ENCODE assay signal across 12 cellular contexts in the genomic region with DNA sequence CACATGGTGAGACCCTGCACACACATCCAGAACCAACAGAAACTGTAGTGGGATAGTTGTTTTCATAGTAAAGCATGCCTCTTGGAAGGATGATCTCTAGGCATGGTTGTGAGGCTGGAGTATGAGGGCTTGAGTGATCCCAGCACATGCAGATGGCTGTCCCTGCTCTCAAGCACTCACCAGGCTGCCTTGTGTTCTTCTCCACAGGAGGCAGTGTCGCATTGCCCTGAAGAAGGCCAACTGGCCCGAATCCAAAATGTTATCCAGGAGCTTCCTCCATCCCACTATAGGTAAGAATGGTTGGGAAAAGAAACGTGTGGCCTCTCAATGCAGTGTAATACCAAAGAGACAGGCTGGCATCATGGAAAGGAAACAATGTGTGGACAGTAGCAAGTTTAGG.
DNase-seq lines count a peak whose midpoint lies in the region; ATAC-seq and TF ChIP-seq lines count a peak whose summit lies in the region.
"Had no signal": no experiment of that assay in that cellular context is flagged by ENCODE, and none has a peak within 500 bp of the region (broad histone marks: within the 10 kb centered on the region; RNA-seq: fewer than 3 reads in every experiment).

No MANE protein-coding gene starts in this region.

- no peaks in the 10 kb centered on the region for H3K79me2 ChIP-seq in OCI-LY7 (ENCODE audit: insufficient read depth, low read depth, low read length)

- peak; percentile 38 for TF ChIP-seq CTCF in LNCaP clone FGC (IDR thresholded peaks at IDR 0.05; ENCODE audit: control insufficient read depth, extremely low read depth, insufficient read depth)
- no peak for TF ChIP-seq CTCF in mucosa of descending colon (IDR thresholded peaks at IDR 0.05)
- TF ChIP-seq CTCF in OCI-LY7 (conservative IDR thresholded peaks at IDR 0.05; ENCODE audit: low read length): no peak; the same call in 1 of the 2 replicates

- H3K4me1 ChIP-seq in mucosa of descending colon (ENCODE audit: low read depth) (no peaks in the 10 kb centered on the region), OCI-LY7 (ENCODE audit: insufficient read depth, low read length, poor library complexity, severe bottlenecking) (no peaks in the 10 kb centered on the region)

- no peaks in the 10 kb centered on the region for H3K36me3 ChIP-seq in mucosa of descending colon (ENCODE audit: low read depth)
- H3K36me3 ChIP-seq in OCI-LY7 (ENCODE audit: insufficient read depth, low read length): no peaks in the 10 kb centered on the region

- POLR2A ChIA-PET in OCI-LY7 (lab: Charles Lee): no interaction called here

- no peak overlapping the region for H2AFZ ChIP-seq in OCI-LY7 (ENCODE audit: low read length)

- H3K4me3 ChIP-seq in LNCaP clone FGC (ENCODE audit: low read depth, low read length) (no peak overlapping the region), mucosa of descending colon (no peak overlapping the region), OCI-LY7 (ENCODE audit: low read depth, low read length, poor library complexity, severe bottlenecking) (no peak overlapping the region)

- intact Hi-C loops in mucosa of descending colon (cut with DNase I, micrococcal nuclease) (no loop called here), OCI-LY7 (cut with micrococcal nuclease; ENCODE audit: unreplicated experiment) (loop anchor here (1.0 to 10.0 kb wide), 3 partner anchors 87 to 301 kb away; a partner anchor contains a TSS)

- H3K27ac ChIP-seq in OCI-LY7 (ENCODE audit: low read depth, low read length, poor library complexity, severe bottlenecking): no peak overlapping the region

- ATAC-seq in SK-N-SH treated with all-trans-retinoic acid at 6 μM for 48 hours (peak; percentile 40; the same call in 2 of the 3 replicates), mucosa of descending colon (peak; percentile 26), HG03135 (IDR thresholded peaks at IDR 0.05; ENCODE audit: unreplicated experiment) (no peak)

- no peak overlapping the region for H3K4me2 ChIP-seq in OCI-LY7 (ENCODE audit: low read length)

- no peaks in the 10 kb centered on the region for H3K9me3 ChIP-seq in mucosa of descending colon
- no peaks in the 10 kb centered on the region for H3K9me3 ChIP-seq in OCI-LY7 (ENCODE audit: low read length)

- DNase-seq in DMS 273 (lab: John Stamatoyannopoulos, UW; ENCODE audit: unreplicated experiment) (peak; percentile 73), DMS 273 treated with DMSO at 0.1 percent for 48 hours (lab: John Stamatoyannopoulos, UW) (no peak), LNCaP clone FGC (ENCODE audit: low read depth) (peak; percentile 33), mucosa of descending colon (peak in 1 of 3 donors; percentile 19), glomerular visceral epithelial cell (ENCODE audit: extremely low spot score) (no peak), OCI-LY7 (ENCODE audit: low spot score) (no peak)
- DNase-seq: 8988T; activated naive CD8-positive, alpha-beta T cell treated with anti-CD3 and anti-CD28 coated beads, Interleukin-2, amount 10 ng/mL, durations not matched to agents 7 days and 5 days; NCI-H1436; stimulated activated naive CD8-positive, alpha-beta T cell treated with anti-CD3 and anti-CD28 coated beads, Interleukin-15, amount 100 ng/mL, for 72 hours had no signal

- no peaks in the 10 kb centered on the region for H3K9me2 ChIP-seq in OCI-LY7 (ENCODE audit: insufficient read depth, low read length)

- BruUV-seq in OCI-LY7 (replicated peaks; lab: Mats Ljungman, UMichigan): no TSS peak

- CTCF ChIA-PET in OCI-LY7 (lab: Charles Lee; ENCODE audit: unreplicated experiment): no interaction called here

- H4K20me1 ChIP-seq in OCI-LY7 (ENCODE audit: insufficient read depth, low read length): no peaks in the 10 kb centered on the region

TF ChIP-seq in SK-N-SH treated with all-trans-retinoic acid at 6 μM for 48 hours, 23 proteins besides CTCF, POLR2A, EP300 and RAD21:
- TF ChIP-seq TOX (CRISPR knock-in tag; IDR thresholded peaks at IDR 0.05; ENCODE audit: borderline replicate concordance) (no peak), GLIS3 (CRISPR knock-in tag; IDR thresholded peaks at IDR 0.05) (no peak), PPARA (CRISPR knock-in tag; IDR thresholded peaks at IDR 0.05; ENCODE audit: borderline replicate concordance) (no peak)
- TF ChIP-seq, protein P1, sequence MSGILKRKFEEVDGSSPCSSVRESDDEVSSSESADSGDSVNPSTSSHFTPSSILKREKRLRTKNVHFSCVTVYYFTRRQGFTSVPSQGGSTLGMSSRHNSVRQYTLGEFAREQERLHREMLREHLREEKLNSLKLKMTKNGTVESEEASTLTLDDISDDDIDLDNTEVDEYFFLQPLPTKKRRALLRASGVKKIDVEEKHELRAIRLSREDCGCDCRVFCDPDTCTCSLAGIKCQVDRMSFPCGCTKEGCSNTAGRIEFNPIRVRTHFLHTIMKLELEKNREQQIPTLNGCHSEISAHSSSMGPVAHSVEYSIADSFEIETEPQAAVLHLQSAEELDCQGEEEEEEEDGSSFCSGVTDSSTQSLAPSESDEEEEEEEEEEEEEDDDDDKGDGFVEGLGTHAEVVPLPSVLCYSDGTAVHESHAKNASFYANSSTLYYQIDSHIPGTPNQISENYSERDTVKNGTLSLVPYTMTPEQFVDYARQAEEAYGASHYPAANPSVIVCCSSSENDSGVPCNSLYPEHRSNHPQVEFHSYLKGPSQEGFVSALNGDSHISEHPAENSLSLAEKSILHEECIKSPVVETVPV (CRISPR knock-in tag; IDR thresholded peaks at IDR 0.05): no peak
- TF ChIP-seq, protein P2, sequence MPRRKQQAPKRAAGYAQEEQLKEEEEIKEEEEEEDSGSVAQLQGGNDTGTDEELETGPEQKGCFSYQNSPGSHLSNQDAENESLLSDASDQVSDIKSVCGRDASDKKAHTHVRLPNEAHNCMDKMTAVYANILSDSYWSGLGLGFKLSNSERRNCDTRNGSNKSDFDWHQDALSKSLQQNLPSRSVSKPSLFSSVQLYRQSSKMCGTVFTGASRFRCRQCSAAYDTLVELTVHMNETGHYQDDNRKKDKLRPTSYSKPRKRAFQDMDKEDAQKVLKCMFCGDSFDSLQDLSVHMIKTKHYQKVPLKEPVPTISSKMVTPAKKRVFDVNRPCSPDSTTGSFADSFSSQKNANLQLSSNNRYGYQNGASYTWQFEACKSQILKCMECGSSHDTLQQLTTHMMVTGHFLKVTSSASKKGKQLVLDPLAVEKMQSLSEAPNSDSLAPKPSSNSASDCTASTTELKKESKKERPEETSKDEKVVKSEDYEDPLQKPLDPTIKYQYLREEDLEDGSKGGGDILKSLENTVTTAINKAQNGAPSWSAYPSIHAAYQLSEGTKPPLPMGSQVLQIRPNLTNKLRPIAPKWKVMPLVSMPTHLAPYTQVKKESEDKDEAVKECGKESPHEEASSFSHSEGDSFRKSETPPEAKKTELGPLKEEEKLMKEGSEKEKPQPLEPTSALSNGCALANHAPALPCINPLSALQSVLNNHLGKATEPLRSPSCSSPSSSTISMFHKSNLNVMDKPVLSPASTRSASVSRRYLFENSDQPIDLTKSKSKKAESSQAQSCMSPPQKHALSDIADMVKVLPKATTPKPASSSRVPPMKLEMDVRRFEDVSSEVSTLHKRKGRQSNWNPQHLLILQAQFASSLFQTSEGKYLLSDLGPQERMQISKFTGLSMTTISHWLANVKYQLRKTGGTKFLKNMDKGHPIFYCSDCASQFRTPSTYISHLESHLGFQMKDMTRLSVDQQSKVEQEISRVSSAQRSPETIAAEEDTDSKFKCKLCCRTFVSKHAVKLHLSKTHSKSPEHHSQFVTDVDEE (CRISPR knock-in tag; IDR thresholded peaks at IDR 0.05): no peak

Comparison
In these comparisons a context has a peak if more than half of its experiments do, and no peak if none do; other contexts are left out.
1. DNase-seq: peak in DMS 273 (single experiment) and LNCaP clone FGC (single experiment); none in DMS 273 treated with DMSO at 0.1 percent for 48 hours (single experiment), glomerular visceral epithelial cell (single experiment) and OCI-LY7 (single experiment).